31 cellular contexts compared by ENCODE assay signal in genomic region chr9:127034691-127035090, GRCh38.
DNase-seq lines count a peak whose midpoint lies in the region; ATAC-seq, FAIRE-seq and TF ChIP-seq lines count a peak whose summit lies in the region.
"Had no signal": no experiment of that assay in that cellular context is flagged by ENCODE, and none has a peak within 500 bp of the region (broad histone marks: within the 10 kb centered on the region; RNA-seq: fewer than 3 reads in every experiment).

No MANE protein-coding gene starts in this region.

- H3K79me2 ChIP-seq in K562 (ENCODE audit: control insufficient read depth, insufficient read depth, low read length): no peaks in the 10 kb centered on the region

- intact Hi-C loops in cardiac septum (cut with DNase I) (loop anchor here (5.0 kb wide), 2 partner anchors 88 to 153 kb away; partner anchors contain the start of gene ANGPTL2), Right ventricle myocardium superior (cut with DNase I) (no loop called here), K562 (cut with micrococcal nuclease) (no loop called here), upper lobe of right lung (cut with DNase I) (no loop called here)

- no peak for TF ChIP-seq POLR2A in K562 (conservative IDR thresholded peaks at IDR 0.05)

- H3K4me3 ChIP-seq in K562: no peak overlapping the region
- no peak overlapping the region for H3K4me3 ChIP-seq in upper lobe of right lung
- H3K4me3 ChIP-seq: body of pancreas, transverse colon had no signal

- H4K20me1 ChIP-seq in K562 (replicated peaks; ENCODE audit: control insufficient read depth, insufficient read depth, low read length): no peaks in the 10 kb centered on the region

- H3K4me1 Mint-ChIP-seq in neural crest cell (no peaks in the 10 kb centered on the region), T-helper 17 cell (peaks cover 7% of the 10 kb centered on the region)
- H3K4me1 Mint-ChIP-seq: activated naive CD8-positive, alpha-beta T cell treated with anti-CD3 and anti-CD28 coated beads, Interleukin-2, amount 50 U/mL, for 24 hours had no signal

- POLR2A ChIA-PET in K562 (lab: Yijun Ruan, JAX): interaction anchor here (1.3 kb wide), 1 partner anchor 13 kb away, joined by 3 read pairs; no protein-coding TSS in a partner anchor

- peaks cover 0 to 21% of the 10 kb centered on the region in 2 experiments; a peak in 2 of 5 replicates for H3K27me3 ChIP-seq in K562 (ENCODE audit: control insufficient read depth in 2 of 2, insufficient read depth in 2 of 2, low read length in 2 of 2)
- no peaks in the 10 kb centered on the region for H3K27me3 ChIP-seq in upper lobe of right lung
- H3K27me3 ChIP-seq: BE2C, body of pancreas, transverse colon had no signal

- FAIRE-seq in K562 (lab: Jason Lieb, UNC): peak; percentile 85
- FAIRE-seq: A204.1, H54 had no signal

- H3K4me3 Mint-ChIP-seq in neural crest cell (no peak overlapping the region), T-helper 17 cell (no peak overlapping the region)
- H3K4me3 Mint-ChIP-seq: activated CD4-positive, alpha-beta memory T cell treated with anti-CD3 and anti-CD28 coated beads for 36 hours; activated naive CD8-positive, alpha-beta T cell treated with anti-CD3 and anti-CD28 coated beads, Interleukin-2, amount 50 U/mL, for 24 hours; effector memory CD8-positive, alpha-beta T cell; naive thymus-derived CD4-positive, alpha-beta T cell had no signal

- ATAC-seq in Right ventricle myocardium superior (ENCODE audit: poor library complexity): no peak
- peak; percentile 78 for ATAC-seq in K562
- no peak for ATAC-seq in upper lobe of right lung
- no peak for ATAC-seq in T-helper 17 cell
- ATAC-seq in GM21529 (IDR thresholded peaks at IDR 0.05; ENCODE audit: unreplicated experiment): no peak
- ATAC-seq: activated naive CD8-positive, alpha-beta T cell treated with anti-CD3 and anti-CD28 coated beads, Interleukin-2, amount 50 U/mL, for 24 hours; effector memory CD8-positive, alpha-beta T cell; naive thymus-derived CD4-positive, alpha-beta T cell had no signal

- DNase-seq in cardiac septum (ENCODE audit: low spot score) (peak; percentile 27), Right ventricle myocardium superior (no peak), K562 (ENCODE audit: extremely low read depth in 1 of 4, low spot score in 3 of 4) (peak; percentile 16 to 62 (median 39)), neural crest cell (ENCODE audit: low read depth, low spot score) (no peak), upper lobe of right lung (no peak), T-helper 17 cell (no peak), DMS79 treated with DMSO at 0.1 percent for 48 hours (lab: John Stamatoyannopoulos, UW) (no peak)
- DNase-seq: activated CD4-positive, alpha-beta memory T cell treated with anti-CD3 and anti-CD28 coated beads for 36 hours; activated CD4-positive, CD25-positive, alpha-beta regulatory T cell; activated effector memory CD4-positive, alpha-beta T cell treated with anti-CD3 and anti-CD28 coated beads, Interleukin-2, amount 50 U/mL, for 16 hours; activated naive CD8-positive, alpha-beta T cell treated with anti-CD3 and anti-CD28 coated beads, Interleukin-2, amount 50 U/mL, for 24 hours; BE2C; DMS53; effector memory CD8-positive, alpha-beta T cell; GDM1; glutamatergic neuron; KG1; naive thymus-derived CD4-positive, alpha-beta T cell; NCI-H1436; NCI-H2107; NCI-H446 treated with DMSO at 0.1 percent for 48 hours; retina; SHP77; stimulated activated CD4-positive, alpha-beta T cell treated with anti-CD3 and anti-CD28 coated beads, Interleukin-4, amount 100 ng/mL, for 24 hours; stimulated activated naive CD4-positive, alpha-beta T cell; T-helper 9 cell had no signal

- no peaks in the 10 kb centered on the region for H3K9me3 Mint-ChIP-seq in neural crest cell
- H3K9me3 Mint-ChIP-seq: activated CD4-positive, alpha-beta memory T cell treated with anti-CD3 and anti-CD28 coated beads for 36 hours; activated naive CD8-positive, alpha-beta T cell treated with anti-CD3 and anti-CD28 coated beads, Interleukin-2, amount 50 U/mL, for 24 hours; effector memory CD8-positive, alpha-beta T cell; naive thymus-derived CD4-positive, alpha-beta T cell had no signal

- TF ChIP-seq CTCF in K562 (IDR thresholded peaks at IDR 0.05 in 2 of 3, conservative IDR thresholded peaks at IDR 0.05 in 1 of 3; ENCODE audit: insufficient read depth in 2 of 3, low read depth in 1 of 3, low read length in 3 of 3) (no peak), neural crest cell (conservative IDR thresholded peaks at IDR 0.05) (no peak), upper lobe of right lung (IDR thresholded peaks at IDR 0.05) (no peak)

- H3K27me3 Mint-ChIP-seq in neural crest cell (ENCODE audit: low read depth) (no peaks in the 10 kb centered on the region), T-helper 17 cell (no peaks in the 10 kb centered on the region)
- H3K27me3 Mint-ChIP-seq: activated CD4-positive, alpha-beta memory T cell treated with anti-CD3 and anti-CD28 coated beads for 36 hours; effector memory CD8-positive, alpha-beta T cell had no signal

- CTCF ChIA-PET in K562 (lab: Yijun Ruan, JAX; ENCODE audit: low intra/inter-chr PET ratio): interaction anchor here (0.6 kb wide), 1 partner anchor 57 kb away, joined by 6 read pairs; no protein-coding TSS in a partner anchor

- peak; percentile 60 for TF ChIP-seq EP300 in K562 (IDR thresholded peaks at IDR 0.05; ENCODE audit: low read length)

- H2AFZ ChIP-seq in K562 (ENCODE audit: low read depth, low read length): 0 out of 2 replicates have a peak overlapping the region, but pooled peaks have one; percentile 10

- in situ Hi-C loops in K562 (cut with MboI): no loop called here

- H3K27ac Mint-ChIP-seq in neural crest cell (ENCODE audit: unreplicated experiment) (peak overlapping the region; percentile 23), T-helper 17 cell (no peak overlapping the region)
- H3K27ac Mint-ChIP-seq: activated CD4-positive, alpha-beta memory T cell treated with anti-CD3 and anti-CD28 coated beads for 36 hours; activated naive CD8-positive, alpha-beta T cell treated with anti-CD3 and anti-CD28 coated beads, Interleukin-2, amount 50 U/mL, for 24 hours; naive thymus-derived CD4-positive, alpha-beta T cell had no signal

- no peak for TF ChIP-seq RAD21 in K562 (CRISPR knock-in tag; conservative IDR thresholded peaks at IDR 0.05 in 1 of 2, IDR thresholded peaks at IDR 0.05 in 1 of 2)

- no TSS peak for BruUV-seq in K562 (replicated peaks; lab: Mats Ljungman, UMichigan)

- H3K9me1 ChIP-seq in K562 (ENCODE audit: control insufficient read depth, insufficient read depth, low read length): no peaks in the 10 kb centered on the region

- peak overlapping the region; percentile 23; the same call in 1 of the 2 replicates for H3K4me2 ChIP-seq in K562 (ENCODE audit: insufficient read depth, low read length)

- H3K9me3 ChIP-seq in K562 (replicated peaks; ENCODE audit: control insufficient read depth, insufficient read depth, low read depth, low read length) (no peaks in the 10 kb centered on the region), upper lobe of right lung (no peaks in the 10 kb centered on the region), T-helper 17 cell (ENCODE audit: control insufficient read depth, low read length, poor library complexity, severe bottlenecking) (no peaks in the 10 kb centered on the region)
- H3K9me3 ChIP-seq: BE2C, body of pancreas, transverse colon had no signal

- H3K9ac ChIP-seq in K562 (ENCODE audit: insufficient read depth in 1 of 2, low read depth in 2 of 2, low read length in 2 of 2): no peak overlapping the region

- no peaks in the 10 kb centered on the region for H3K36me3 ChIP-seq in K562 (ENCODE audit: control insufficient read depth, insufficient read depth, low read length)
- no peaks in the 10 kb centered on the region for H3K36me3 ChIP-seq in upper lobe of right lung
- H3K36me3 ChIP-seq: BE2C, transverse colon had no signal

- H3K4me1 ChIP-seq in K562 (replicated peaks in 1 of 2; ENCODE audit: control insufficient read depth in 2 of 2, insufficient read depth in 2 of 2, low read length in 2 of 2): peaks cover 0 to 12% of the 10 kb centered on the region in 2 experiments; a peak in 3 of 5 replicates
- no peaks in the 10 kb centered on the region for H3K4me1 ChIP-seq in upper lobe of right lung
- H3K4me1 ChIP-seq: body of pancreas had no signal

- H3K36me3 Mint-ChIP-seq in neural crest cell (ENCODE audit: low read depth): no peaks in the 10 kb centered on the region
- H3K36me3 Mint-ChIP-seq in T-helper 17 cell (ENCODE audit: low read depth): peaks cover 13% of the 10 kb centered on the region
- H3K36me3 Mint-ChIP-seq: activated CD4-positive, alpha-beta memory T cell treated with anti-CD3 and anti-CD28 coated beads for 36 hours had no signal

- WGBS in K562 (ENCODE audit: insufficient coverage, low coverage, missing lambda C conversion rate): 0% methylated on average over 1 of the region's 1 CpG

- no peak overlapping the region for H3K27ac ChIP-seq in K562 (ENCODE audit: extremely low read depth, low read depth, low read length)
- peak overlapping the region; percentile 47 for H3K27ac ChIP-seq in upper lobe of right lung

TF ChIP-seq in K562, 482 proteins besides CTCF, POLR2A, EP300 and RAD21 (continues in another document):
- TF ChIP-seq GATA2 (CRISPR knock-in tag; IDR thresholded peaks at IDR 0.05) (peak; percentile 30; the same call in 1 of the 2 replicates), NFE2L1 (tag; IDR thresholded peaks at IDR 0.05; ENCODE audit: borderline replicate concordance, low read depth) (no peak), POLR2AphosphoS5 (IDR thresholded peaks at IDR 0.05; ENCODE audit: control insufficient read depth, insufficient read depth, low read depth, low read length) (0 out of 2 replicates have a peak, but pooled peaks have one; percentile 20), HDAC1 (IDR thresholded peaks at IDR 0.05) (peak in 1 of 2 experiments; percentile 25; a peak in 1 of 4 replicates), RCOR1 (IDR thresholded peaks at IDR 0.05; ENCODE audit: borderline replicate concordance in 1 of 2, low read depth in 2 of 2, low read length in 2 of 2) (peak in 1 of 2 experiments; percentile 78; a peak in 1 of 4 replicates), TCF3 (CRISPR knock-in tag; IDR thresholded peaks at IDR 0.05) (peak; percentile 91), TAL1 (IDR thresholded peaks at IDR 0.05) (peak; percentile 86), SMARCE1 (IDR thresholded peaks at IDR 0.05) (0 out of 2 replicates have a peak, but pooled peaks have one; percentile 32), PKNOX1 (IDR thresholded peaks at IDR 0.05) (peak; percentile 24; the same call in 1 of the 2 replicates), ZSCAN32 (CRISPR knock-in tag; IDR thresholded peaks at IDR 0.05) (no peak), ZNF274 (IDR thresholded peaks at IDR 0.05; ENCODE audit: borderline replicate concordance, low read depth, low read length) (no peak)

Comparison
In these comparisons a context has a peak if more than half of its experiments do, and no peak if none do; other contexts are left out.
1. DNase-seq: peak in cardiac septum (single experiment) and K562 (4 of 4); none in Right ventricle myocardium superior (single experiment), neural crest cell (single experiment), upper lobe of right lung (single experiment), T-helper 17 cell (0 of 3) and DMS79 treated with DMSO at 0.1 percent for 48 hours (single experiment).